38 cellular contexts compared by ENCODE assay signal in genomic region chr3:54591157-54591556, GRCh38.
"Had no signal": no experiment of that assay in that cellular context is flagged by ENCODE, and none has a peak within 500 bp of the region (broad histone marks: within the 10 kb centered on the region; RNA-seq: fewer than 3 reads in every experiment).

No MANE protein-coding gene starts in this region.

- H3K27ac ChIP-seq: adrenal gland, ascending aorta, body of pancreas, brain microvascular endothelial cell, breast epithelium, cardiac muscle cell had no signal

- H3K27me3 ChIP-seq: adrenal gland, ascending aorta, body of pancreas, brain microvascular endothelial cell, breast epithelium had no signal

- H3K36me3 ChIP-seq: adrenal gland, ascending aorta, brain microvascular endothelial cell, breast epithelium, cardiac muscle cell had no signal

- H3K4me3 ChIP-seq: adrenal gland, ascending aorta, body of pancreas, breast epithelium, cardiac muscle cell had no signal

- DNase-seq: activated effector memory CD4-positive, alpha-beta T cell treated with anti-CD3 and anti-CD28 coated beads, Interleukin-2, amount 50 U/mL, for 16 hours; activated effector memory CD4-positive, alpha-beta T cell treated with Interleukin-2 at 50 U/mL for 16 hours; activated gamma-delta T cell; activated gamma-delta T cell treated with Interleukin-2 at 50 U/mL for 16 hours; activated naive CD4-positive, alpha-beta T cell; activated naive CD4-positive, alpha-beta T cell treated with anti-CD3 and anti-CD28 coated beads for 36 hours; activated naive CD4-positive, alpha-beta T cell treated with anti-CD3 and anti-CD28 coated beads, Interleukin-2, amount 10 ng/mL, durations not matched to agents 7 days and 5 days; activated naive CD4-positive, alpha-beta T cell treated with anti-CD3 and anti-CD28 coated beads, Interleukin-2, amount 50 U/mL, for 16 hours; activated naive CD4-positive, alpha-beta T cell treated with Interleukin-2 at 50 U/mL for 16 hours; activated naive CD8-positive, alpha-beta T cell treated with anti-CD3 and anti-CD28 coated beads for 36 hours; activated naive CD8-positive, alpha-beta T cell treated with anti-CD3 and anti-CD28 coated beads, Interleukin-2, amount 10 ng/mL, durations not matched to agents 7 days and 5 days; activated naive CD8-positive, alpha-beta T cell treated with anti-CD3 and anti-CD28 coated beads, Interleukin-2, amount 50 U/mL, for 24 hours; activated T-cell treated with anti-CD3 and anti-CD28 coated beads, Interleukin-2, amount 50 U/mL, for 1 hour; activated T-cell treated with anti-CD3 and anti-CD28 coated beads, Interleukin-2, amount 50 U/mL, for 24 hours; activated T-cell treated with anti-CD3 and anti-CD28 coated beads, Interleukin-2, amount 50 U/mL, for 4 hours; activated T-cell treated with anti-CD3 and anti-CD28 coated beads, Interleukin-2, amount 50 U/mL, for 48 hours; activated T-cell treated with anti-CD3 and anti-CD28 coated beads, Interleukin-2, amount 50 U/mL, for 72 hours; adrenal gland; amniotic stem cell; amygdala; anterior cingulate cortex; aorta; body of pancreas; brain microvascular endothelial cell; caudate nucleus; central memory CD4-positive, alpha-beta T cell; cerebellar nuclear complex had no signal

- H3K4me3 Mint-ChIP-seq: activated naive CD4-positive, alpha-beta T cell treated with anti-CD3 and anti-CD28 coated beads for 36 hours; activated naive CD4-positive, alpha-beta T cell treated with anti-CD3 and anti-CD28 coated beads, Interleukin-2, amount 10 ng/mL, durations not matched to agents 7 days and 5 days; activated naive CD4-positive, alpha-beta T cell treated with anti-CD3 and anti-CD28 coated beads, Interleukin-2, amount 50 U/mL, for 24 hours; activated naive CD8-positive, alpha-beta T cell; activated naive CD8-positive, alpha-beta T cell treated with anti-CD3 and anti-CD28 coated beads for 36 hours; activated naive CD8-positive, alpha-beta T cell treated with anti-CD3 and anti-CD28 coated beads, Interleukin-2, amount 10 ng/mL, durations not matched to agents 7 days and 5 days; activated naive CD8-positive, alpha-beta T cell treated with anti-CD3 and anti-CD28 coated beads, Interleukin-2, amount 50 U/mL, for 24 hours; activated T-cell treated with anti-CD3 and anti-CD28 coated beads, Interleukin-2, amount 50 U/mL, for 24 hours; activated T-cell treated with anti-CD3 and anti-CD28 coated beads, Interleukin-2, amount 50 U/mL, for 4 hours; activated T-cell treated with anti-CD3 and anti-CD28 coated beads, Interleukin-2, amount 50 U/mL, for 72 hours; activated T-helper 1 cell treated with anti-CD3 and anti-CD28 coated beads, Interleukin-12 subunit alpha, Interleukin-12 subunit beta, Interleukin-2, Interleukin-4 antibody, amounts not matched to agents 30 ng/mL and 10 ng/mL and 1 ng/mL, durations not matched to agents 14 hours and 24 hours and 36 hours; activated T-helper 17 cell treated with anti-CD3 and anti-CD28 coated beads, Interleukin-2, amount 50 U/mL, for 72 hours; brain; central memory CD8-positive, alpha-beta T cell had no signal

- H3K27ac Mint-ChIP-seq: activated naive CD4-positive, alpha-beta T cell treated with anti-CD3 and anti-CD28 coated beads for 36 hours; activated naive CD4-positive, alpha-beta T cell treated with anti-CD3 and anti-CD28 coated beads, Interleukin-2, amount 10 ng/mL, durations not matched to agents 7 days and 5 days; activated naive CD4-positive, alpha-beta T cell treated with anti-CD3 and anti-CD28 coated beads, Interleukin-2, amount 50 U/mL, for 24 hours; activated naive CD4-positive, alpha-beta T cell treated with anti-CD3 and anti-CD28 coated beads, Interleukin-2, amount 50 U/mL, for 72 hours; activated naive CD8-positive, alpha-beta T cell; activated naive CD8-positive, alpha-beta T cell treated with anti-CD3 and anti-CD28 coated beads for 36 hours; activated naive CD8-positive, alpha-beta T cell treated with anti-CD3 and anti-CD28 coated beads, Interleukin-2, amount 10 ng/mL, durations not matched to agents 7 days and 5 days; activated naive CD8-positive, alpha-beta T cell treated with anti-CD3 and anti-CD28 coated beads, Interleukin-2, amount 50 U/mL, for 24 hours; activated T-cell treated with anti-CD3 and anti-CD28 coated beads, Interleukin-2, amount 50 U/mL, for 24 hours; activated T-cell treated with anti-CD3 and anti-CD28 coated beads, Interleukin-2, amount 50 U/mL, for 72 hours; activated T-helper 1 cell treated with anti-CD3 and anti-CD28 coated beads, Interleukin-12 subunit alpha, Interleukin-12 subunit beta, Interleukin-2, Interleukin-4 antibody, amounts not matched to agents 30 ng/mL and 10 ng/mL and 1 ng/mL, durations not matched to agents 14 hours and 24 hours and 36 hours; activated T-helper 17 cell treated with anti-CD3 and anti-CD28 coated beads, Interleukin-2, amount 50 U/mL, for 72 hours; activated T-helper 2 cell treated with anti-CD3 and anti-CD28 coated beads, Interferon-gamma antibody, Interleukin-2, Interleukin-4, amounts not matched to agents 10 μg/mL and 5 μg/mL and 100 μg/mL, durations not matched to agents 14 hours and 24 hours and 36 hours had no signal

- H3K27me3 Mint-ChIP-seq: activated naive CD4-positive, alpha-beta T cell treated with anti-CD3 and anti-CD28 coated beads, Interleukin-2, amount 10 ng/mL, durations not matched to agents 7 days and 5 days; activated naive CD8-positive, alpha-beta T cell; activated naive CD8-positive, alpha-beta T cell treated with anti-CD3 and anti-CD28 coated beads for 36 hours; activated naive CD8-positive, alpha-beta T cell treated with anti-CD3 and anti-CD28 coated beads, Interleukin-2, amount 10 ng/mL, durations not matched to agents 7 days and 5 days; activated naive CD8-positive, alpha-beta T cell treated with anti-CD3 and anti-CD28 coated beads, Interleukin-2, amount 50 U/mL, for 24 hours; activated T-cell treated with anti-CD3 and anti-CD28 coated beads, Interleukin-2, amount 50 U/mL, for 24 hours; central memory CD8-positive, alpha-beta T cell had no signal

- H3K9me3 Mint-ChIP-seq: activated naive CD4-positive, alpha-beta T cell treated with anti-CD3 and anti-CD28 coated beads, Interleukin-2, amount 10 ng/mL, durations not matched to agents 7 days and 5 days; activated naive CD4-positive, alpha-beta T cell treated with anti-CD3 and anti-CD28 coated beads, Interleukin-2, amount 50 U/mL, for 24 hours; activated naive CD8-positive, alpha-beta T cell treated with anti-CD3 and anti-CD28 coated beads, Interleukin-2, amount 10 ng/mL, durations not matched to agents 7 days and 5 days; activated T-cell treated with anti-CD3 and anti-CD28 coated beads, Interleukin-2, amount 50 U/mL, for 24 hours; activated T-cell treated with anti-CD3 and anti-CD28 coated beads, Interleukin-2, amount 50 U/mL, for 4 hours; activated T-cell treated with anti-CD3 and anti-CD28 coated beads, Interleukin-2, amount 50 U/mL, for 72 hours; activated T-helper 1 cell treated with anti-CD3 and anti-CD28 coated beads, Interleukin-12 subunit alpha, Interleukin-12 subunit beta, Interleukin-2, Interleukin-4 antibody, amounts not matched to agents 30 ng/mL and 10 ng/mL and 1 ng/mL, durations not matched to agents 14 hours and 24 hours and 36 hours; activated T-helper 17 cell treated with anti-CD3 and anti-CD28 coated beads, Interleukin-2, amount 50 U/mL, for 72 hours; activated T-helper 2 cell treated with anti-CD3 and anti-CD28 coated beads, Interferon-gamma antibody, Interleukin-2, Interleukin-4, amounts not matched to agents 10 μg/mL and 5 μg/mL and 100 μg/mL, durations not matched to agents 14 hours and 24 hours and 36 hours had no signal

- H3K4me1 Mint-ChIP-seq: activated naive CD4-positive, alpha-beta T cell treated with anti-CD3 and anti-CD28 coated beads, Interleukin-2, amount 10 ng/mL, durations not matched to agents 7 days and 5 days; activated naive CD4-positive, alpha-beta T cell treated with anti-CD3 and anti-CD28 coated beads, Interleukin-2, amount 50 U/mL, for 24 hours; activated naive CD8-positive, alpha-beta T cell treated with anti-CD3 and anti-CD28 coated beads for 36 hours; activated naive CD8-positive, alpha-beta T cell treated with anti-CD3 and anti-CD28 coated beads, Interleukin-2, amount 10 ng/mL, durations not matched to agents 7 days and 5 days; activated naive CD8-positive, alpha-beta T cell treated with anti-CD3 and anti-CD28 coated beads, Interleukin-2, amount 50 U/mL, for 24 hours; activated T-helper 17 cell treated with anti-CD3 and anti-CD28 coated beads, Interleukin-2, amount 50 U/mL, for 72 hours; central memory CD8-positive, alpha-beta T cell had no signal

- ATAC-seq: activated naive CD4-positive, alpha-beta T cell treated with anti-CD3 and anti-CD28 coated beads, Interleukin-2, amount 50 U/mL, for 72 hours; activated naive CD8-positive, alpha-beta T cell treated with anti-CD3 and anti-CD28 coated beads, Interleukin-2, amount 50 U/mL, for 24 hours; activated T-cell treated with anti-CD3 and anti-CD28 coated beads, Interleukin-2, amount 50 U/mL, for 4 hours; activated T-cell treated with anti-CD3 and anti-CD28 coated beads, Interleukin-2, amount 50 U/mL, for 72 hours; activated T-helper 17 cell treated with anti-CD3 and anti-CD28 coated beads, Interleukin-2, amount 50 U/mL, for 72 hours; body of pancreas had no signal

- H3K4me1 ChIP-seq: adrenal gland, ascending aorta, body of pancreas, breast epithelium had no signal

- H3K36me3 Mint-ChIP-seq: activated naive CD4-positive, alpha-beta T cell treated with anti-CD3 and anti-CD28 coated beads, Interleukin-2, amount 10 ng/mL, durations not matched to agents 7 days and 5 days; activated naive CD4-positive, alpha-beta T cell treated with anti-CD3 and anti-CD28 coated beads, Interleukin-2, amount 50 U/mL, for 24 hours; activated naive CD4-positive, alpha-beta T cell treated with anti-CD3 and anti-CD28 coated beads, Interleukin-2, amount 50 U/mL, for 72 hours; activated naive CD8-positive, alpha-beta T cell; activated naive CD8-positive, alpha-beta T cell treated with anti-CD3 and anti-CD28 coated beads for 36 hours; activated naive CD8-positive, alpha-beta T cell treated with anti-CD3 and anti-CD28 coated beads, Interleukin-2, amount 10 ng/mL, durations not matched to agents 7 days and 5 days had no signal

- H3K9me3 ChIP-seq: adrenal gland, ascending aorta, body of pancreas, breast epithelium had no signal
